Comparison of ENCODE assay signal across 14 cellular contexts in the genomic region with DNA sequence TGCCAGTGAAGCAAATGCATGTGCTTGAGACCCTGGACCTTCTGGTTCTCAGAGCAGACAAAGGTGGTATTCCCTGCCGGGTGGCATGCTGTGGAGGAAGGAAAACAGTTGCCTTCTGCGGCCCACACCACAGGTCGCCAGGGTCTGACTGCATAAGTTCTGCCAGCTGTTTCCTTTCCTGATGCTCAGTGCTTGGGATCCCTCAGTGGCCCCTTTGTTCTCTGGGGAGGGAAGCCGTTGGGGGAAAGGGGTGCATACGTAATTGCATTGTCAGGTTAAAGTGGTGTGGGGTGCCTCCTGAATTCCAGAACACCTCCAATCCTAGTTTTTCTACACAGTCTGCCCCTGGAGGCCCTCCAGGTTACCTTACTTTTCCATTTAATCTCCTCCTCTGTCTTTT. TPM values are rescaled to one million over a fixed set of nuclear protein-coding genes. Genes with fewer than 3 reads are reported as not detected.
DNase-seq lines count a peak whose midpoint lies in the region; ATAC-seq and TF ChIP-seq lines count a peak whose summit lies in the region.
"Had no signal": no experiment of that assay in that cellular context is flagged by ENCODE, and none has a peak within 500 bp of the region (broad histone marks: within the 10 kb centered on the region; RNA-seq: fewer than 3 reads in every experiment).

No MANE protein-coding gene starts in this region.

- H3K4me2 ChIP-seq in H9 (ENCODE audit: insufficient read depth, insufficient read length, low read length) (peak overlapping the region; percentile 8), trophoblast cell (ENCODE audit: low read length) (no peak overlapping the region)

- TF ChIP-seq CTCF in H9 (conservative IDR thresholded peaks at IDR 0.05) (no peak), WTC11 (IDR thresholded peaks at IDR 0.05) (no peak)

- H3K36me3 Mint-ChIP-seq in H9 (ENCODE audit: insufficient read depth in 1 of 3, low read depth in 3 of 3) (peaks cover 6 to 12% (median 7%) of the 10 kb centered on the region in 3 experiments; a peak in 3 of 7 replicates), WTC11 (peaks cover 4% of the 10 kb centered on the region; the same call in 1 of the 2 replicates), immature natural killer cell (peaks cover 0 to 6% (median 5%) of the 10 kb centered on the region in 3 donors)

- H3K18ac ChIP-seq in H9 (ENCODE audit: insufficient read length, low read depth, low read length) = no peak overlapping the region
- H3K18ac ChIP-seq in trophoblast cell (ENCODE audit: low read length) = peak overlapping the region; percentile 42

- H2BK120ac ChIP-seq in H9 (ENCODE audit: low read depth, low read length, poor library complexity, severe bottlenecking) (no peak overlapping the region), trophoblast cell (ENCODE audit: insufficient read depth, low read length, poor library complexity) (peak overlapping the region; percentile 33)

- no peaks in the 10 kb centered on the region for H3K9me3 ChIP-seq in H9 (ENCODE audit: control insufficient read depth, low read depth, low read length)
- no peaks in the 10 kb centered on the region for H3K9me3 ChIP-seq in iPS DF 6.9 (ENCODE audit: control insufficient read depth, insufficient read depth, low read length)
- H3K9me3 ChIP-seq in trophoblast cell (ENCODE audit: insufficient read depth, low read depth, low read length) = no peaks in the 10 kb centered on the region

- H4K8ac ChIP-seq in H9 (replicated peaks; ENCODE audit: insufficient read length, low read depth, low read length) (no peak overlapping the region), trophoblast cell (ENCODE audit: low read depth, low read length) (peak overlapping the region; percentile 7)

- H3K27me3 Mint-ChIP-seq in H9 (ENCODE audit: low read depth) (no peaks in the 10 kb centered on the region), WTC11 (ENCODE audit: low read depth) (no peaks in the 10 kb centered on the region), immature natural killer cell (ENCODE audit: low read depth in 3 of 3) (no peaks in the 10 kb centered on the region)

- no peak overlapping the region for H4K91ac ChIP-seq in H9 (ENCODE audit: insufficient read length, low read depth, low read length)
- H4K91ac ChIP-seq in trophoblast cell (ENCODE audit: low read depth, low read length) = peak overlapping the region; percentile 40

- H3K4me1 ChIP-seq in H9 (ENCODE audit: insufficient read depth, low read length) (peaks cover 4% of the 10 kb centered on the region; the same call in 1 of the 2 replicates), iPS DF 6.9 (ENCODE audit: control insufficient read depth, insufficient read depth, low read length) (peaks cover 3% of the 10 kb centered on the region), trophoblast cell (ENCODE audit: control insufficient read depth in 1 of 2, insufficient read depth in 2 of 2, low read length in 2 of 2) (peaks cover 12 to 15% of the 10 kb centered on the region in 2 experiments)

- no peaks in the 10 kb centered on the region for H3K23me2 ChIP-seq in H9 (ENCODE audit: insufficient read length, low read depth, low read length, poor library complexity, severe bottlenecking)

- H4K20me1 ChIP-seq in H9 (ENCODE audit: control insufficient read depth, insufficient read depth, insufficient read length) = no peaks in the 10 kb centered on the region

- WGBS in H9 (ENCODE audit: extremely low coverage, insufficient read length, low lambda C conversion rate) = no CpG with 5 or more reads among the region's 5 CpGs
- no CpG with 5 or more reads among the region's 5 CpGs for WGBS in iPS DF 6.9 (ENCODE audit: insufficient coverage, insufficient read length)
- WGBS in trophoblast cell (ENCODE audit: extremely low coverage, insufficient coverage, insufficient read length) = no CpG with 5 or more reads among the region's 5 CpGs

- H3K23ac ChIP-seq in H9 (ENCODE audit: insufficient read length, low read depth, low read length) (no peak overlapping the region), trophoblast cell (ENCODE audit: low read length) (no peak overlapping the region)

- H4K5ac ChIP-seq in H9 (ENCODE audit: insufficient read length, low read depth, low read length) = no peak overlapping the region

- H3K4me1 Mint-ChIP-seq in H9 (peaks cover 30 to 36% of the 10 kb centered on the region in 2 experiments), WTC11 (peaks cover 34% of the 10 kb centered on the region), immature natural killer cell (no peaks in the 10 kb centered on the region)

- H3K9ac ChIP-seq in H9 (ENCODE audit: extremely low read depth, insufficient read length, low read length) (no peak overlapping the region), trophoblast cell (ENCODE audit: low read length) (no peak overlapping the region)

- H3K79me1 ChIP-seq in H9 (ENCODE audit: insufficient read depth, low read depth, low read length, poor library complexity, severe bottlenecking) = no peaks in the 10 kb centered on the region
- peaks cover 11% of the 10 kb centered on the region for H3K79me1 ChIP-seq in trophoblast cell (ENCODE audit: low read length)

- H3K9me3 Mint-ChIP-seq in H9 (no peaks in the 10 kb centered on the region), WTC11 (no peaks in the 10 kb centered on the region), immature natural killer cell (no peaks in the 10 kb centered on the region)
- H3K9me3 Mint-ChIP-seq: CD4-positive, alpha-beta T cell had no signal

- H3K4ac ChIP-seq in H9 (ENCODE audit: low read depth, low read length) = no peak overlapping the region
- H3K4ac ChIP-seq in trophoblast cell (ENCODE audit: low read depth, low read length) = no peak overlapping the region

- H2BK12ac ChIP-seq in H9 (ENCODE audit: insufficient read length, low read depth, low read length) = no peak overlapping the region
- H2BK12ac ChIP-seq in trophoblast cell (ENCODE audit: low read length) = peak overlapping the region; percentile 9

- POLR2A ChIA-PET in WTC11 (lab: Charles Lee) = no interaction called here

- H3K4me3 Mint-ChIP-seq in H9 = peak overlapping the region in 1 of 2 experiments; percentile 61; a peak in 4 of 5 replicates
- peak overlapping the region; percentile 32; the same call in 1 of the 2 replicates for H3K4me3 Mint-ChIP-seq in WTC11
- H3K4me3 Mint-ChIP-seq in immature natural killer cell = no peak overlapping the region
- H3K4me3 Mint-ChIP-seq: CD4-positive, alpha-beta T cell had no signal

- DNase-seq in H9 (peak; percentile 82), WTC11 (ENCODE audit: low spot score) (peak; percentile 22), iPS DF 6.9 (ENCODE audit: low read depth, low spot score) (peak; percentile 64), trophoblast cell (no peak), immature natural killer cell (no peak), NCI-H1694 (lab: John Stamatoyannopoulos, UW) (no peak), left lobe of liver (ENCODE audit: low spot score) (no peak)
- DNase-seq: AML-193; CD4-positive, alpha-beta T cell; NCI-H1048; NCI-H1436 treated with DMSO at 0.1 percent for 48 hours; NCI-H226; NCI-H524 treated with DMSO at 0.1 percent for 48 hours had no signal

- H3K27me3 ChIP-seq in H9 (ENCODE audit: insufficient read depth, low read length) = no peaks in the 10 kb centered on the region
- H3K27me3 ChIP-seq in iPS DF 6.9 (ENCODE audit: control insufficient read depth, insufficient read depth, low read length) = no peaks in the 10 kb centered on the region
- no peaks in the 10 kb centered on the region for H3K27me3 ChIP-seq in trophoblast cell (ENCODE audit: insufficient read depth, low read length)

- H3K56ac ChIP-seq in H9 (ENCODE audit: insufficient read length, low read depth, low read length) = no peak overlapping the region

- H2AFZ ChIP-seq in H9 (ENCODE audit: low read length) (no peak overlapping the region), trophoblast cell (ENCODE audit: insufficient read depth, low read length, poor library complexity) (no peak overlapping the region)

- peak; percentile 85 for ATAC-seq in WTC11
- ATAC-seq in left lobe of liver = no peak
- ATAC-seq: Panc1 had no signal

- H3K27ac Mint-ChIP-seq in H9 = peak overlapping the region; percentile 94 to 98 (median 98)
- H3K27ac Mint-ChIP-seq in WTC11 = peak overlapping the region; percentile 98
- no peak overlapping the region for H3K27ac Mint-ChIP-seq in immature natural killer cell
- H3K27ac Mint-ChIP-seq: CD4-positive, alpha-beta T cell had no signal

- no peak overlapping the region for H4K12ac ChIP-seq in trophoblast cell (ENCODE audit: low read depth, low read length)

- H3K4me3 ChIP-seq in iPS DF 6.9 (ENCODE audit: low read length) = no peak overlapping the region
- no peak overlapping the region for H3K4me3 ChIP-seq in trophoblast cell (ENCODE audit: low read depth, low read length)

- no peak overlapping the region for H2BK5ac ChIP-seq in H9 (ENCODE audit: insufficient read length, low read length)
- peak overlapping the region; percentile 3 for H2BK5ac ChIP-seq in trophoblast cell (ENCODE audit: low read depth, low read length, poor library complexity)

- H3K79me2 ChIP-seq in H9 (ENCODE audit: insufficient read depth, low read length) (no peaks in the 10 kb centered on the region), trophoblast cell (ENCODE audit: control insufficient read depth, insufficient read depth, low read length, poor library complexity) (no peaks in the 10 kb centered on the region)

- H3K14ac ChIP-seq in H9 (ENCODE audit: insufficient read depth, low read length) (no peak overlapping the region), trophoblast cell (ENCODE audit: low read length) (peak overlapping the region; percentile 2)

- no peak overlapping the region for H2AK5ac ChIP-seq in H9 (ENCODE audit: insufficient read length, low read length)
- peak overlapping the region; percentile 52 for H2AK5ac ChIP-seq in trophoblast cell (ENCODE audit: low read length)

- no peak overlapping the region for H3T11ph ChIP-seq in H9 (ENCODE audit: low read length)

- H3K27ac ChIP-seq in H9 (ENCODE audit: insufficient read length, low read depth, low read length) = peak overlapping the region; percentile 40
- H3K27ac ChIP-seq in iPS DF 6.9 (ENCODE audit: low read length) = no peak overlapping the region
- H3K27ac ChIP-seq in trophoblast cell (ENCODE audit: low read depth, low read length) = peak overlapping the region; percentile 37

- H3K36me3 ChIP-seq in iPS DF 6.9 (ENCODE audit: control insufficient read depth, insufficient read depth, low read length) (no peaks in the 10 kb centered on the region), trophoblast cell (ENCODE audit: control insufficient read depth in 1 of 2, insufficient read depth in 2 of 2, low read length in 2 of 2) (no peaks in the 10 kb centered on the region)

- no peak overlapping the region for H2BK15ac ChIP-seq in H9 (ENCODE audit: low read depth, low read length)

- CTCF ChIA-PET in WTC11 (lab: Charles Lee) = interaction anchor here (0.6 to 2.9 kb wide), 5 partner anchors 33 to 439 kb away, joined by 3 to 9 read pairs (median 3); a partner anchor contains a TSS

- no peak overlapping the region for H2BK20ac ChIP-seq in H9 (ENCODE audit: low read depth, low read length, poor library complexity, severe bottlenecking)

TF ChIP-seq in WTC11, 78 proteins besides CTCF, POLR2A, EP300 and RAD21 (continues in another document):
- TF ChIP-seq EMX1 (CRISPR knock-in tag; IDR thresholded peaks at IDR 0.05) (no peak), FOXK1 (CRISPR knock-in tag; IDR thresholded peaks at IDR 0.05) (0 out of 2 replicates have a peak, but pooled peaks have one; percentile 18)

RNA-seq across cellular contexts. Expression of a gene that starts 43.1 kb away (rescaled TPM):
- total RNA-seq in H9 (2021) = 38.3 and 38.4 TPM in 2 replicates
- 30.2 to 37.4 TPM (median 33.9 TPM) in 3 replicates for total RNA-seq in WTC11 (2021)
- polyA plus RNA-seq in trophoblast cell (2013) = 31.3 and 31.4 TPM in 2 replicates
- polyA plus RNA-seq in immature natural killer cell = 10 to 100 TPM; 11.2 to 14.5 (median 12.7) TPM
- total RNA-seq in left lobe of liver = 26.3 TPM

Comparison
In these comparisons a context has a peak if more than half of its experiments do, and no peak if none do; other contexts are left out.
1. DNase-seq: peak in H9 (single experiment), WTC11 (single experiment) and iPS DF 6.9 (single experiment); none in trophoblast cell (0 of 2), immature natural killer cell (0 of 3), NCI-H1694 (single experiment) and left lobe of liver (single experiment).
2. H3K27ac Mint-ChIP-seq: peak in H9 (3 of 3) and WTC11 (single experiment); none in immature natural killer cell (0 of 6).